Comparison of ENCODE assay signal across 27 cellular contexts in genomic region chr15:36996538-36997181, GRCh38.
"Had no signal": no experiment of that assay in that cellular context is flagged by ENCODE, and none has a peak within 500 bp of the region (broad histone marks: within the 10 kb centered on the region; RNA-seq: fewer than 3 reads in every experiment).

No MANE protein-coding gene starts in this region.

- H3K4me1 ChIP-seq: gastrocnemius medialis, lower lobe of right lung, parathyroid adenoma, tibial artery, vagina had no signal

- H3K27me3 Mint-ChIP-seq: activated CD4-positive, alpha-beta T cell treated with anti-CD3 and anti-CD28 coated beads, Interleukin-2, amount 10 ng/mL, durations not matched to agents 7 days and 5 days; activated CD8-positive, alpha-beta memory T cell treated with anti-CD3 and anti-CD28 coated beads, Interleukin-2, amount 10 ng/mL, durations not matched to agents 7 days and 5 days; activated CD8-positive, alpha-beta T cell treated with anti-CD3 and anti-CD28 coated beads for 36 hours; dendritic cell treated with granulocyte-macrophage colony-stimulating factor and Interleukin-4, amounts not matched to agents 40 ng/mL and 50 ng/mL, for 4 days had no signal

- H3K4me1 Mint-ChIP-seq: activated CD4-positive, alpha-beta T cell treated with anti-CD3 and anti-CD28 coated beads, Interleukin-2, amount 10 ng/mL, durations not matched to agents 7 days and 5 days; activated CD8-positive, alpha-beta memory T cell treated with anti-CD3 and anti-CD28 coated beads, Interleukin-2, amount 10 ng/mL, durations not matched to agents 7 days and 5 days; stimulated activated effector memory CD8-positive, alpha-beta T cell treated with anti-CD3 and anti-CD28 coated beads, Interleukin-12 subunit alpha, Interleukin-12 subunit beta, amount 100 ng/mL, for 72 hours; stimulated activated naive CD8-positive, alpha-beta T cell treated with anti-CD3 and anti-CD28 coated beads, Interleukin-15, amount 100 ng/mL, for 72 hours; T-cell had no signal

- H3K27ac ChIP-seq: body of pancreas, gastrocnemius medialis, lower lobe of right lung, parathyroid adenoma, tibial artery, vagina, WERI-Rb-1 had no signal

- H3K9ac ChIP-seq: parathyroid adenoma had no signal

- H3K79me2 ChIP-seq: parathyroid adenoma had no signal

- H3K4me3 Mint-ChIP-seq: activated CD4-positive, alpha-beta T cell treated with anti-CD3 and anti-CD28 coated beads, Interleukin-2, amount 10 ng/mL, durations not matched to agents 7 days and 5 days; activated CD8-positive, alpha-beta memory T cell treated with anti-CD3 and anti-CD28 coated beads, Interleukin-2, amount 10 ng/mL, durations not matched to agents 7 days and 5 days; activated CD8-positive, alpha-beta T cell treated with anti-CD3 and anti-CD28 coated beads for 36 hours; dendritic cell treated with granulocyte-macrophage colony-stimulating factor and Interleukin-4, amounts not matched to agents 40 ng/mL and 50 ng/mL, for 4 days; stimulated activated effector memory CD8-positive, alpha-beta T cell treated with anti-CD3 and anti-CD28 coated beads, Interleukin-12 subunit alpha, Interleukin-12 subunit beta, amount 100 ng/mL, for 72 hours; stimulated activated naive CD8-positive, alpha-beta T cell treated with anti-CD3 and anti-CD28 coated beads, Interleukin-15, amount 100 ng/mL, for 72 hours; T-cell; T-helper 2 cell treated with Interferon-gamma antibody and Interleukin-4, amounts not matched to agents 5 μg/mL and 100 μg/mL, for 36 hours had no signal

- H3K4me3 ChIP-seq: body of pancreas, gastrocnemius medialis, lower lobe of right lung, tibial artery, vagina had no signal

- H3K36me3 ChIP-seq: gastrocnemius medialis, lower lobe of right lung, tibial artery, vagina had no signal

- H2AFZ ChIP-seq: parathyroid adenoma had no signal

- DNase-seq: activated CD4-positive, alpha-beta T cell treated with anti-CD3 and anti-CD28 coated beads, Interleukin-2, amount 10 ng/mL, durations not matched to agents 7 days and 5 days; activated CD4-positive, CD25-positive, alpha-beta regulatory T cell treated with anti-CD3 and anti-CD28 coated beads, Interleukin-2, amount 50 U/mL, for 72 hours; activated CD8-positive, alpha-beta memory T cell treated with anti-CD3 and anti-CD28 coated beads, Interleukin-2, amount 10 ng/mL, durations not matched to agents 7 days and 5 days; activated CD8-positive, alpha-beta T cell treated with anti-CD3 and anti-CD28 coated beads for 36 hours; activated effector memory CD4-positive, alpha-beta T cell treated with anti-CD3 and anti-CD28 coated beads, Interleukin-2, amount 50 U/mL, for 16 hours; activated naive CD4-positive, alpha-beta T cell treated with anti-CD3 and anti-CD28 coated beads, Interleukin-2, amount 50 U/mL, for 16 hours; activated T-cell treated with anti-CD3 and anti-CD28 coated beads for 4 hours; anterior cingulate cortex; body of pancreas; caudate nucleus; effector memory CD4-positive, alpha-beta T cell; gastrocnemius medialis; lower lobe of right lung; nucleus accumbens; small intestine; stimulated activated CD4-positive, alpha-beta T cell treated with anti-CD3 and anti-CD28 coated beads, Interleukin-2, amount 100 ng/mL, for 24 hours; stimulated activated naive CD8-positive, alpha-beta T cell treated with anti-CD3 and anti-CD28 coated beads, Interleukin-15, amount 100 ng/mL, for 72 hours; T-cell; tibial artery; WERI-Rb-1 had no signal

- H3K9me3 ChIP-seq: body of pancreas, gastrocnemius medialis, lower lobe of right lung, tibial artery, vagina had no signal

- H3K27me3 ChIP-seq: body of pancreas, gastrocnemius medialis, tibial artery, vagina had no signal

- H3K36me3 Mint-ChIP-seq: activated CD8-positive, alpha-beta memory T cell treated with anti-CD3 and anti-CD28 coated beads, Interleukin-2, amount 10 ng/mL, durations not matched to agents 7 days and 5 days; stimulated activated effector memory CD8-positive, alpha-beta T cell treated with anti-CD3 and anti-CD28 coated beads, Interleukin-12 subunit alpha, Interleukin-12 subunit beta, amount 100 ng/mL, for 72 hours; T-cell had no signal

- H3K27ac Mint-ChIP-seq: activated CD4-positive, alpha-beta T cell treated with anti-CD3 and anti-CD28 coated beads, Interleukin-2, amount 10 ng/mL, durations not matched to agents 7 days and 5 days; activated CD8-positive, alpha-beta memory T cell treated with anti-CD3 and anti-CD28 coated beads, Interleukin-2, amount 10 ng/mL, durations not matched to agents 7 days and 5 days; activated CD8-positive, alpha-beta T cell treated with anti-CD3 and anti-CD28 coated beads for 36 hours; dendritic cell treated with granulocyte-macrophage colony-stimulating factor and Interleukin-4, amounts not matched to agents 40 ng/mL and 50 ng/mL, for 4 days; stimulated activated effector memory CD8-positive, alpha-beta T cell treated with anti-CD3 and anti-CD28 coated beads, Interleukin-12 subunit alpha, Interleukin-12 subunit beta, amount 100 ng/mL, for 72 hours; stimulated activated naive CD8-positive, alpha-beta T cell treated with anti-CD3 and anti-CD28 coated beads, Interleukin-15, amount 100 ng/mL, for 72 hours; T-cell; T-helper 2 cell treated with Interferon-gamma antibody and Interleukin-4, amounts not matched to agents 5 μg/mL and 100 μg/mL, for 36 hours had no signal

- H3K9me3 Mint-ChIP-seq: activated CD4-positive, alpha-beta T cell treated with anti-CD3 and anti-CD28 coated beads, Interleukin-2, amount 10 ng/mL, durations not matched to agents 7 days and 5 days; activated CD8-positive, alpha-beta T cell treated with anti-CD3 and anti-CD28 coated beads for 36 hours; T-helper 2 cell treated with Interferon-gamma antibody and Interleukin-4, amounts not matched to agents 5 μg/mL and 100 μg/mL, for 36 hours had no signal

- ATAC-seq: activated CD8-positive, alpha-beta memory T cell treated with anti-CD3 and anti-CD28 coated beads, Interleukin-2, amount 10 ng/mL, durations not matched to agents 7 days and 5 days; activated CD8-positive, alpha-beta T cell treated with anti-CD3 and anti-CD28 coated beads for 36 hours; body of pancreas; esophagus mucosa; gastrocnemius medialis; lower lobe of right lung; sciatic nerve; stimulated activated effector memory CD8-positive, alpha-beta T cell treated with anti-CD3 and anti-CD28 coated beads, Interleukin-12 subunit alpha, Interleukin-12 subunit beta, amount 100 ng/mL, for 72 hours; stimulated activated naive CD8-positive, alpha-beta T cell treated with anti-CD3 and anti-CD28 coated beads, Interleukin-15, amount 100 ng/mL, for 72 hours; T-cell had no signal
